In the genomic region with DNA sequence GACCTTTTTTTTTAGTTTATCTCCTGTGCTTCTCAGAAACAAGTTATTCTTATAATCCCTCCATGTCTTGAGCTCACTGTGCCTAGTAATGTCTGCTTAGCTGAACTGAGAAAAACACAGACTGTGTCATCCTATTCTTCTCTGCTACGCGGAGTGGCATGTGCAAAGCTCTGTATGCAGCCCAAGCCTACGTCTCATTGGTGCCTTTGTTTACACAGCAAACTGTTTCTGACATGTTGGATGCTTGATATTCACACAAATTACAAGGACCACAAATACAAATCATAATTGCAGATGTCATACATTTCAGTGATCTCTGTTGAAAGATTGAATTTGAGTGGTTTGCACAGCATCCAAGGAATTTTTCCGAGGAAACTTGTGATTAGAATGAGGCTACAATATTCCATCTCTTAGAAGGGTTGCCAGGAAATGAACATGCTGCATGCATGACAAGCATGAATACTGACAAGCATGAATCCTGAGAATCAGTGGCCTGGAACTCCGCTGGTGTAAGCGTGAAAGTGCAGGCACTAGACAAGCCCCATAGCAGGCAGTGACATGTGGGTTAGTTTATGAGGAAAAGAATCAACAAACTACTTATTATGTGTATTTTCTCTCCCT, we compare ENCODE assay signal across 11 cellular contexts.
DNase-seq lines count a peak whose midpoint lies in the region; ATAC-seq and TF ChIP-seq lines count a peak whose summit lies in the region.
"Had no signal": no experiment of that assay in that cellular context is flagged by ENCODE, and none has a peak within 500 bp of the region (broad histone marks: within the 10 kb centered on the region; RNA-seq: fewer than 3 reads in every experiment).

No MANE protein-coding gene starts in this region.

- no peak overlapping the region for H3K27ac Mint-ChIP-seq in WTC11
- H3K27ac Mint-ChIP-seq: natural killer cell had no signal

- POLR2A ChIA-PET in WTC11 (lab: Charles Lee), result no interaction called here

- CTCF ChIA-PET in WTC11 (lab: Charles Lee), result no interaction called here

- H3K9me3 ChIP-seq in neuron (ENCODE audit: low read length) (no peaks in the 10 kb centered on the region), right cardiac atrium (ENCODE audit: control insufficient read depth, low read length) (no peaks in the 10 kb centered on the region)
- H3K9me3 ChIP-seq: breast epithelium, uterus had no signal

- H2AFZ ChIP-seq in neuron (ENCODE audit: low read depth, low read length), result peak overlapping the region; percentile 75

- intact Hi-C loops in right cardiac atrium (cut with DNase I), result no loop called here

- H3K4me1 Mint-ChIP-seq in WTC11, result no peaks in the 10 kb centered on the region
- H3K4me1 Mint-ChIP-seq: natural killer cell had no signal

- H3K9me3 Mint-ChIP-seq in WTC11, result no peaks in the 10 kb centered on the region
- H3K9me3 Mint-ChIP-seq: natural killer cell had no signal

- H3K36me3 Mint-ChIP-seq in WTC11, result no peaks in the 10 kb centered on the region
- H3K36me3 Mint-ChIP-seq: natural killer cell had no signal

- DNase-seq in DMS153 treated with DMSO at 0.1 percent for 48 hours (lab: John Stamatoyannopoulos, UW; ENCODE audit: unreplicated experiment), result peak; percentile 48
- peak; percentile 38 for DNase-seq in NCI-H510A treated with DMSO at 0.1 percent for 48 hours (lab: John Stamatoyannopoulos, UW)
- no peak for DNase-seq in WTC11 (ENCODE audit: low spot score)
- DNase-seq in right cardiac atrium, result no peak
- no peak for DNase-seq in activated gamma-delta T cell (lab: John Stamatoyannopoulos, UW)
- DNase-seq in COR-L47 (lab: John Stamatoyannopoulos, UW), result no peak
- DNase-seq: natural killer cell, uterus had no signal

- H3K4me1 ChIP-seq in neuron (ENCODE audit: insufficient read depth, low read length) (peaks cover 17% of the 10 kb centered on the region), right cardiac atrium (ENCODE audit: control insufficient read depth, insufficient read depth, low read length) (no peaks in the 10 kb centered on the region)
- H3K4me1 ChIP-seq: breast epithelium, uterus had no signal

- H3K36me3 ChIP-seq in neuron (ENCODE audit: insufficient read depth, low read length), result no peaks in the 10 kb centered on the region
- H3K36me3 ChIP-seq: breast epithelium, uterus had no signal

- H3K4me3 ChIP-seq in neuron (ENCODE audit: low read length), result peak overlapping the region; percentile 25
- no peak overlapping the region for H3K4me3 ChIP-seq in right cardiac atrium (ENCODE audit: low read length)
- H3K4me3 ChIP-seq: breast epithelium, uterus had no signal

- H3K4me3 Mint-ChIP-seq in WTC11, result no peak overlapping the region
- H3K4me3 Mint-ChIP-seq: natural killer cell had no signal

- ATAC-seq in WTC11, result no peak
- ATAC-seq in right cardiac atrium, result no peak
- ATAC-seq: natural killer cell had no signal

- H3K27me3 ChIP-seq in neuron (ENCODE audit: insufficient read depth, low read length) (no peaks in the 10 kb centered on the region), right cardiac atrium (ENCODE audit: control insufficient read depth, insufficient read depth) (no peaks in the 10 kb centered on the region)
- H3K27me3 ChIP-seq: breast epithelium, uterus had no signal

- peak overlapping the region; percentile 92 for H3K27ac ChIP-seq in cingulate gyrus (ENCODE audit: low read depth, low read length)
- H3K27ac ChIP-seq in right cardiac atrium (ENCODE audit: low read length), result no peak overlapping the region
- H3K27ac ChIP-seq: breast epithelium, uterus had no signal

- no peaks in the 10 kb centered on the region for H3K27me3 Mint-ChIP-seq in WTC11 (ENCODE audit: low read depth)

- no peak for TF ChIP-seq CTCF in WTC11 (IDR thresholded peaks at IDR 0.05)

- 51% methylated on average over 6 of the region's 6 CpGs for WGBS in right cardiac atrium

TF ChIP-seq in WTC11, 78 proteins besides CTCF, POLR2A, EP300 and RAD21:
- TF ChIP-seq, protein P1, sequence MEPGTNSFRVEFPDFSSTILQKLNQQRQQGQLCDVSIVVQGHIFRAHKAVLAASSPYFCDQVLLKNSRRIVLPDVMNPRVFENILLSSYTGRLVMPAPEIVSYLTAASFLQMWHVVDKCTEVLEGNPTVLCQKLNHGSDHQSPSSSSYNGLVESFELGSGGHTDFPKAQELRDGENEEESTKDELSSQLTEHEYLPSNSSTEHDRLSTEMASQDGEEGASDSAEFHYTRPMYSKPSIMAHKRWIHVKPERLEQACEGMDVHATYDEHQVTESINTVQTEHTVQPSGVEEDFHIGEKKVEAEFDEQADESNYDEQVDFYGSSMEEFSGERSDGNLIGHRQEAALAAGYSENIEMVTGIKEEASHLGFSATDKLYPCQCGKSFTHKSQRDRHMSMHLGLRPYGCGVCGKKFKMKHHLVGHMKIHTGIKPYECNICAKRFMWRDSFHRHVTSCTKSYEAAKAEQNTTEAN (CRISPR knock-in tag; IDR thresholded peaks at IDR 0.05), result no peak
- TF ChIP-seq RORB (CRISPR knock-in tag; IDR thresholded peaks at IDR 0.05) (no peak), PRDM15 (CRISPR knock-in tag; IDR thresholded peaks at IDR 0.05) (no peak), ELF4 (CRISPR knock-in tag; IDR thresholded peaks at IDR 0.05; ENCODE audit: low read depth) (no peak)

Comparison
In these comparisons a context has a peak if more than half of its experiments do, and no peak if none do; other contexts are left out.
1. DNase-seq: peak in DMS153 treated with DMSO at 0.1 percent for 48 hours (single experiment) and NCI-H510A treated with DMSO at 0.1 percent for 48 hours (single experiment); none in WTC11 (single experiment), right cardiac atrium (0 of 3), activated gamma-delta T cell (single experiment) and COR-L47 (single experiment).